Comparison of ENCODE assay signal across 8 cellular contexts in the genomic region with DNA sequence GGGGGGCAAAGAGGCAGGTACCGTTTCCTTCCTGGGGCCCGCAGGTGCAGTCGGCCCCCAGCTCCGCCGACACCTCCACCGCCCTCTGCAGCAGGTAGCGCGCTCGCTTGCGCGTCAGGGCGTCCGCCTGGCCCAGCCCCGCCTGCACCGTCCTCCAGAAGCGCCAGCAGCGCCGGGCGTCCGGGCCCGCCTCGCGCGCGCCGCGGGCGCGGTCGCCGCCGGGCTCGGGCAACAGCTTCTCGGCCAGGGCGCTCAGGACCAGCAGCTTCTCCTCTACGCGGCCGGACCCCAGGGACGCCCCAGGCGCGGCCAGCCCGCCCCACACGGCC. TPM values are rescaled to one million over a fixed set of nuclear protein-coding genes. Genes with fewer than 3 reads are reported as not detected.
DNase-seq lines count a peak whose midpoint lies in the region; ATAC-seq and TF ChIP-seq lines count a peak whose summit lies in the region.

No MANE protein-coding gene starts in this region.

- peaks cover 42% of the 10 kb centered on the region for H3K4me1 Mint-ChIP-seq in activated CD4-positive, alpha-beta memory T cell treated with anti-CD3 and anti-CD28 coated beads, Interleukin-2, amount 10 ng/mL, durations not matched to agents 7 days and 5 days
- H3K4me1 Mint-ChIP-seq in endodermal cell, result peaks cover 21% of the 10 kb centered on the region
- H3K4me1 Mint-ChIP-seq in naive B cell, result peaks cover 32 to 47% (median 34%) of the 10 kb centered on the region in 3 donors
- peaks cover 21 to 39% of the 10 kb centered on the region in 2 donors for H3K4me1 Mint-ChIP-seq in stimulated activated naive B cell treated with anti-CD40 and anti-IgM and Interleukin-4, amounts not matched to agents 10 μg/mL and 1 μg/mL and 100 μg/mL, for 72 hours

- peak overlapping the region; percentile 78 for H3K4me3 Mint-ChIP-seq in activated CD4-positive, alpha-beta memory T cell treated with anti-CD3 and anti-CD28 coated beads, Interleukin-2, amount 10 ng/mL, durations not matched to agents 7 days and 5 days
- H3K4me3 Mint-ChIP-seq in endodermal cell (peak overlapping the region; percentile 68), naive B cell (peak overlapping the region; percentile 78 to 92 (median 87))
- peak overlapping the region; percentile 77 for H3K4me3 Mint-ChIP-seq in stimulated activated naive B cell treated with anti-CD40 and anti-IgM and Interleukin-4, amounts not matched to agents 10 μg/mL and 1 μg/mL and 100 μg/mL, for 72 hours

- H3K9me3 Mint-ChIP-seq in activated CD4-positive, alpha-beta memory T cell treated with anti-CD3 and anti-CD28 coated beads, Interleukin-2, amount 10 ng/mL, durations not matched to agents 7 days and 5 days, result no peaks in the 10 kb centered on the region
- no peaks in the 10 kb centered on the region for H3K9me3 Mint-ChIP-seq in endodermal cell
- H3K9me3 Mint-ChIP-seq in naive B cell, result peaks cover 0 to 6% (median 3%) of the 10 kb centered on the region in 7 donors
- H3K9me3 Mint-ChIP-seq in stimulated activated naive B cell treated with anti-CD40 and anti-IgM and Interleukin-4, amounts not matched to agents 10 μg/mL and 1 μg/mL and 100 μg/mL, for 72 hours, result no peaks in the 10 kb centered on the region

- H3K27ac Mint-ChIP-seq in activated CD4-positive, alpha-beta memory T cell treated with anti-CD3 and anti-CD28 coated beads, Interleukin-2, amount 10 ng/mL, durations not matched to agents 7 days and 5 days, result peak overlapping the region; percentile 59
- H3K27ac Mint-ChIP-seq in endodermal cell (peak overlapping the region; percentile 14), naive B cell (peak overlapping the region in 4 of 6 donors; percentile 79 to 87 (median 84))
- peak overlapping the region; percentile 63 for H3K27ac Mint-ChIP-seq in stimulated activated naive B cell treated with anti-CD40 and anti-IgM and Interleukin-4, amounts not matched to agents 10 μg/mL and 1 μg/mL and 100 μg/mL, for 72 hours

- peaks cover 3% of the 10 kb centered on the region for H3K4me1 ChIP-seq in endodermal cell (ENCODE audit: control insufficient read depth, insufficient read depth, low read length)

- no peak for TF ChIP-seq CTCF in endodermal cell (conservative IDR thresholded peaks at IDR 0.05)

- H3K36me3 ChIP-seq in endodermal cell (ENCODE audit: control insufficient read depth, insufficient read depth, low read length), result no peaks in the 10 kb centered on the region

- peak overlapping the region; percentile 91 for H3K4me3 ChIP-seq in endodermal cell (ENCODE audit: low read length)

- peaks cover 7% of the 10 kb centered on the region for H3K27me3 ChIP-seq in endodermal cell (ENCODE audit: control insufficient read depth, insufficient read depth, low read length, poor library complexity, severe bottlenecking)

- CTCF ChIA-PET in activated CD4-positive, alpha-beta memory T cell treated with anti-CD3 and anti-CD28 coated beads, Interleukin-2, amount 10 ng/mL, durations not matched to agents 7 days and 5 days (lab: Charles Lee), result interaction anchor here (0.9 to 1.7 kb wide), 4 partner anchors 21 to 263 kb away, joined by 3 to 9 read pairs (median 4); a partner anchor contains a TSS

- peak overlapping the region; percentile 47 for H3K9ac ChIP-seq in endodermal cell (ENCODE audit: extremely low read depth, low read length, poor library complexity, severe bottlenecking)

- no peak overlapping the region for H3K27ac ChIP-seq in endodermal cell (ENCODE audit: low read depth, low read length)

- peaks cover 9% of the 10 kb centered on the region for H3K27me3 Mint-ChIP-seq in activated CD4-positive, alpha-beta memory T cell treated with anti-CD3 and anti-CD28 coated beads, Interleukin-2, amount 10 ng/mL, durations not matched to agents 7 days and 5 days
- H3K27me3 Mint-ChIP-seq in endodermal cell (ENCODE audit: insufficient read depth), result peaks cover 19% of the 10 kb centered on the region
- H3K27me3 Mint-ChIP-seq in naive B cell, result peaks cover 0 to 16% (median 12%) of the 10 kb centered on the region in 3 donors
- H3K27me3 Mint-ChIP-seq in stimulated activated naive B cell treated with anti-CD40 and anti-IgM and Interleukin-4, amounts not matched to agents 10 μg/mL and 1 μg/mL and 100 μg/mL, for 72 hours, result peaks cover 6 to 9% of the 10 kb centered on the region in 2 donors

- POLR2A ChIA-PET in activated CD4-positive, alpha-beta memory T cell treated with anti-CD3 and anti-CD28 coated beads, Interleukin-2, amount 10 ng/mL, durations not matched to agents 7 days and 5 days (lab: Charles Lee), result interaction anchor here (0.6 to 3.7 kb wide), 23 partner anchors 9 to 1027 kb away, joined by 3 to 21 read pairs (median 4); a partner anchor contains a TSS

- H3K9me3 ChIP-seq in endodermal cell (ENCODE audit: control insufficient read depth, low read length), result no peaks in the 10 kb centered on the region

- peaks cover 7% of the 10 kb centered on the region for H3K36me3 Mint-ChIP-seq in activated CD4-positive, alpha-beta memory T cell treated with anti-CD3 and anti-CD28 coated beads, Interleukin-2, amount 10 ng/mL, durations not matched to agents 7 days and 5 days (ENCODE audit: low read depth)
- H3K36me3 Mint-ChIP-seq in endodermal cell (ENCODE audit: low read depth), result no peaks in the 10 kb centered on the region
- peaks cover 0 to 7% of the 10 kb centered on the region in 2 donors for H3K36me3 Mint-ChIP-seq in naive B cell
- peaks cover 2 to 22% of the 10 kb centered on the region in 2 donors for H3K36me3 Mint-ChIP-seq in stimulated activated naive B cell treated with anti-CD40 and anti-IgM and Interleukin-4, amounts not matched to agents 10 μg/mL and 1 μg/mL and 100 μg/mL, for 72 hours

- 0% methylated on average over 11 to 43 of the region's 43 CpGs for WGBS in endodermal cell (ENCODE audit: insufficient coverage in 1 of 2, insufficient read length in 1 of 2), 2 experiments

- DNase-seq in A172 (ENCODE audit: low spot score) (peak; percentile 26), NCI-H2171 (lab: John Stamatoyannopoulos, UW) (peak; percentile 70), endodermal cell (no peak), naive B cell (peak; percentile 69)
- peak; percentile 77 for DNase-seq in activated CD4-positive, alpha-beta memory T cell treated with anti-CD3 and anti-CD28 coated beads, Interleukin-2, amount 10 ng/mL, durations not matched to agents 7 days and 5 days
- DNase-seq in stimulated activated naive B cell treated with anti-CD40 and anti-IgM and Interleukin-4, amounts not matched to agents 10 μg/mL and 1 μg/mL and 100 μg/mL, for 72 hours, result peak; percentile 66

- ATAC-seq in GM18520 (IDR thresholded peaks at IDR 0.05; ENCODE audit: unreplicated experiment), result peak; percentile 31
- peak; percentile 59 for ATAC-seq in HG02981 (IDR thresholded peaks at IDR 0.05; ENCODE audit: unreplicated experiment)
- ATAC-seq in naive B cell (ENCODE audit: low read depth in 2 of 2), result peak; percentile 67 to 71
- ATAC-seq in stimulated activated naive B cell treated with anti-CD40 and anti-IgM and Interleukin-4, amounts not matched to agents 10 μg/mL and 1 μg/mL and 100 μg/mL, for 72 hours (replicated peaks), result peak; percentile 77 to 80

RNA-seq across cellular contexts. Expression of a gene that starts 0.9 kb away (rescaled TPM):
- 20.5 and 31.8 TPM in 2 replicates for total RNA-seq in A172 (2014; rRNA removed; shearing (Covaris generic))
- 10 to 100 TPM; 24.8 to 25.0 TPM for total RNA-seq in activated CD4-positive, alpha-beta memory T cell treated with anti-CD3 and anti-CD28 coated beads, Interleukin-2, amount 10 ng/mL, durations not matched to agents 7 days and 5 days
- total RNA-seq in endodermal cell, result 10 to 100 TPM; 45.3 to 62.4 TPM
- 44.1 TPM for polyA plus RNA-seq in endodermal cell (2013, experiment 1 of 2)
- 34.9 TPM for polyA plus RNA-seq in endodermal cell (2013, experiment 2 of 2)
- 1 to 10 TPM; 5.3 to 8.0 (median 6.3) TPM for polyA plus RNA-seq in naive B cell (ENCODE audit: low read depth in 6 of 6)

Comparison
In these comparisons a context has a peak if more than half of its experiments do, and no peak if none do; other contexts are left out.
1. H3K27ac Mint-ChIP-seq: peak in every context shown above with its lines; median percentile 84 in naive B cell; 63 in stimulated activated naive B cell treated with anti-CD40 and anti-IgM and Interleukin-4, amounts not matched to agents 10 μg/mL and 1 μg/mL and 100 μg/mL, for 72 hours; 59 in activated CD4-positive, alpha-beta memory T cell treated with anti-CD3 and anti-CD28 coated beads, Interleukin-2, amount 10 ng/mL, durations not matched to agents 7 days and 5 days; 14 in endodermal cell.